Comparison of ENCODE assay signal across 8 cellular contexts in genomic region chr19:48398329-48399235, GRCh38. TPM values are rescaled to one million over a fixed set of nuclear protein-coding genes. Genes with fewer than 3 reads are reported as not detected.
A peak's percentile ranks its signal among the peaks of the same experiment; 100 is the strongest.
DNase-seq lines count a peak whose midpoint lies in the region; ATAC-seq and TF ChIP-seq lines count a peak whose summit lies in the region.

No MANE protein-coding gene starts in this region.

- WGBS in endodermal cell (ENCODE audit: insufficient coverage in 1 of 2, insufficient read length in 1 of 2), 2 experiments = 6 to 18% methylated on average over 25 to 109 of the region's 109 CpGs

- intact Hi-C loops in mucosa of descending colon (cut with DNase I, micrococcal nuclease) = no loop called here

- no peaks in the 10 kb centered on the region for H3K9me3 ChIP-seq in endodermal cell (ENCODE audit: control insufficient read depth, low read length)
- H3K9me3 ChIP-seq in mucosa of descending colon = no peaks in the 10 kb centered on the region

- H3K27ac ChIP-seq in endodermal cell (ENCODE audit: low read depth, low read length) = no peak overlapping the region

- peaks cover 46% of the 10 kb centered on the region for H3K4me1 Mint-ChIP-seq in activated CD8-positive, alpha-beta T cell treated with anti-CD3 and anti-CD28 coated beads, Interleukin-2, amount 10 ng/mL, durations not matched to agents 7 days and 5 days (ENCODE audit: low read depth)
- peaks cover 15% of the 10 kb centered on the region for H3K4me1 Mint-ChIP-seq in endodermal cell

- H3K4me3 ChIP-seq in endodermal cell (ENCODE audit: low read length) (peak overlapping the region; percentile 85), mucosa of descending colon (no peak overlapping the region)

- H3K36me3 ChIP-seq in endodermal cell (ENCODE audit: control insufficient read depth, insufficient read depth, low read length) (no peaks in the 10 kb centered on the region), mucosa of descending colon (ENCODE audit: low read depth) (no peaks in the 10 kb centered on the region)

- H3K27me3 Mint-ChIP-seq in activated CD8-positive, alpha-beta T cell treated with anti-CD3 and anti-CD28 coated beads, Interleukin-2, amount 10 ng/mL, durations not matched to agents 7 days and 5 days (ENCODE audit: low read depth) = peaks cover 44% of the 10 kb centered on the region
- peaks cover 46% of the 10 kb centered on the region for H3K27me3 Mint-ChIP-seq in endodermal cell (ENCODE audit: insufficient read depth)

- H3K27me3 ChIP-seq in endodermal cell (ENCODE audit: control insufficient read depth, insufficient read depth, low read length, poor library complexity, severe bottlenecking) = peaks cover 44% of the 10 kb centered on the region

- H3K36me3 Mint-ChIP-seq in activated CD8-positive, alpha-beta T cell treated with anti-CD3 and anti-CD28 coated beads, Interleukin-2, amount 10 ng/mL, durations not matched to agents 7 days and 5 days (ENCODE audit: low read depth) = no peaks in the 10 kb centered on the region
- no peaks in the 10 kb centered on the region for H3K36me3 Mint-ChIP-seq in endodermal cell (ENCODE audit: low read depth)

- TF ChIP-seq CTCF in endodermal cell (conservative IDR thresholded peaks at IDR 0.05) = no peak
- no peak for TF ChIP-seq CTCF in mucosa of descending colon (IDR thresholded peaks at IDR 0.05)

- ATAC-seq in HG02763 (IDR thresholded peaks at IDR 0.05; ENCODE audit: unreplicated experiment) (peak; percentile 51), mucosa of descending colon (peak; percentile 90), HG03175 (IDR thresholded peaks at IDR 0.05; ENCODE audit: unreplicated experiment) (no peak)
- peak; percentile 66 for ATAC-seq in activated CD8-positive, alpha-beta T cell treated with anti-CD3 and anti-CD28 coated beads, Interleukin-2, amount 10 ng/mL, durations not matched to agents 7 days and 5 days

- peak overlapping the region; percentile 84 for H3K4me3 Mint-ChIP-seq in activated CD8-positive, alpha-beta T cell treated with anti-CD3 and anti-CD28 coated beads, Interleukin-2, amount 10 ng/mL, durations not matched to agents 7 days and 5 days
- H3K4me3 Mint-ChIP-seq in endodermal cell = peak overlapping the region; percentile 63

- H3K4me1 ChIP-seq in endodermal cell (ENCODE audit: control insufficient read depth, insufficient read depth, low read length) (no peaks in the 10 kb centered on the region), mucosa of descending colon (ENCODE audit: low read depth) (peaks cover 15% of the 10 kb centered on the region)

- DNase-seq in ELR (ENCODE audit: low read depth) (peak; percentile 89), NCI-H748 (lab: John Stamatoyannopoulos, UW; ENCODE audit: unreplicated experiment) (peak; percentile 99), endodermal cell (peak; percentile 99), mucosa of descending colon (peak; percentile 90 to 94 (median 93))
- DNase-seq in activated CD8-positive, alpha-beta T cell treated with anti-CD3 and anti-CD28 coated beads, Interleukin-2, amount 10 ng/mL, durations not matched to agents 7 days and 5 days = peak; percentile 91
- DNase-seq in stimulated activated CD8-positive, alpha-beta memory T cell treated with anti-CD3 and anti-CD28 coated beads, Interleukin-7, amount 100 ng/mL, for 1 hour (ENCODE audit: low read depth in 2 of 2) = peak; percentile 68 to 74

- POLR2A ChIA-PET in activated CD8-positive, alpha-beta T cell treated with anti-CD3 and anti-CD28 coated beads, Interleukin-2, amount 10 ng/mL, durations not matched to agents 7 days and 5 days (lab: Charles Lee) = no interaction called here

- peak overlapping the region; percentile 53 for H3K9ac ChIP-seq in endodermal cell (ENCODE audit: extremely low read depth, low read length, poor library complexity, severe bottlenecking)

- H3K9me3 Mint-ChIP-seq in activated CD8-positive, alpha-beta T cell treated with anti-CD3 and anti-CD28 coated beads, Interleukin-2, amount 10 ng/mL, durations not matched to agents 7 days and 5 days (ENCODE audit: insufficient read depth) = no peaks in the 10 kb centered on the region
- H3K9me3 Mint-ChIP-seq in endodermal cell = no peaks in the 10 kb centered on the region

- CTCF ChIA-PET in activated CD8-positive, alpha-beta T cell treated with anti-CD3 and anti-CD28 coated beads, Interleukin-2, amount 10 ng/mL, durations not matched to agents 7 days and 5 days (lab: Charles Lee) = no interaction called here

- H3K27ac Mint-ChIP-seq in activated CD8-positive, alpha-beta T cell treated with anti-CD3 and anti-CD28 coated beads, Interleukin-2, amount 10 ng/mL, durations not matched to agents 7 days and 5 days = peak overlapping the region; percentile 86
- H3K27ac Mint-ChIP-seq in endodermal cell = peak overlapping the region; percentile 58

RNA-seq across cellular contexts. Expression of gene GRIN2D, which starts 5.1 kb away (rescaled TPM):
- under 1 TPM; 0.05 to 0.08 TPM for total RNA-seq in activated CD8-positive, alpha-beta T cell treated with anti-CD3 and anti-CD28 coated beads, Interleukin-2, amount 10 ng/mL, durations not matched to agents 7 days and 5 days
- total RNA-seq in endodermal cell (1 to 10 TPM in 1 of 2 donors, under 1 TPM in 1; 0.77 to 1.2 TPM), mucosa of descending colon (under 1 TPM; 0.26 to 0.46 (median 0.35) TPM)
- 10.1 TPM for polyA plus RNA-seq in endodermal cell (2013, experiment 1 of 2)
- 9.3 TPM for polyA plus RNA-seq in endodermal cell (2013, experiment 2 of 2)

RNA-seq across cellular contexts. Expression of gene KDELR1, which starts 7.2 kb away (rescaled TPM):
- 10 to 100 TPM; 70.3 to 71.3 TPM for total RNA-seq in activated CD8-positive, alpha-beta T cell treated with anti-CD3 and anti-CD28 coated beads, Interleukin-2, amount 10 ng/mL, durations not matched to agents 7 days and 5 days
- total RNA-seq in endodermal cell = 100 to 1,000 TPM; 227 to 285 TPM
- 254 TPM for polyA plus RNA-seq in endodermal cell (2013, experiment 1 of 2)
- 229 TPM for polyA plus RNA-seq in endodermal cell (2013, experiment 2 of 2)
- 100 to 1,000 TPM; 144 to 214 (median 200) TPM for total RNA-seq in mucosa of descending colon

RNA-seq across cellular contexts. Expression of gene SYNGR4, which starts 34.4 kb away (rescaled TPM):
- not detected for total RNA-seq in activated CD8-positive, alpha-beta T cell treated with anti-CD3 and anti-CD28 coated beads, Interleukin-2, amount 10 ng/mL, durations not matched to agents 7 days and 5 days
- not detected for total RNA-seq in endodermal cell
- polyA plus RNA-seq in endodermal cell (2013, experiment 1 of 2) = 0.96 TPM
- polyA plus RNA-seq in endodermal cell (2013, experiment 2 of 2) = not detected
- under 1 TPM in 1 of 3 donors, not detected in 2; 0.41 TPM for total RNA-seq in mucosa of descending colon

RNA-seq across cellular contexts. Expression of gene TMEM143, which starts 34.8 kb away (rescaled TPM):
- total RNA-seq in activated CD8-positive, alpha-beta T cell treated with anti-CD3 and anti-CD28 coated beads, Interleukin-2, amount 10 ng/mL, durations not matched to agents 7 days and 5 days = 10 to 100 TPM; 17.1 to 19.4 TPM
- total RNA-seq in endodermal cell (10 to 100 TPM; 13.9 to 19.1 TPM), mucosa of descending colon (10 to 100 TPM; 13.2 to 14.5 (median 13.6) TPM)
- 12.9 TPM for polyA plus RNA-seq in endodermal cell (2013, experiment 1 of 2)
- polyA plus RNA-seq in endodermal cell (2013, experiment 2 of 2) = 11.9 TPM

RNA-seq across cellular contexts. Expression of gene GRWD1, which starts 47.2 kb away (rescaled TPM):
- 10 to 100 TPM; 46.4 to 50.4 TPM for total RNA-seq in activated CD8-positive, alpha-beta T cell treated with anti-CD3 and anti-CD28 coated beads, Interleukin-2, amount 10 ng/mL, durations not matched to agents 7 days and 5 days
- total RNA-seq in endodermal cell = 10 to 100 TPM; 36.6 to 39.2 TPM
- 15.0 TPM for polyA plus RNA-seq in endodermal cell (2013, experiment 1 of 2)
- 15.6 TPM for polyA plus RNA-seq in endodermal cell (2013, experiment 2 of 2)
- 10 to 100 TPM; 19.7 to 26.8 (median 24.3) TPM for total RNA-seq in mucosa of descending colon
